In the genomic region with DNA sequence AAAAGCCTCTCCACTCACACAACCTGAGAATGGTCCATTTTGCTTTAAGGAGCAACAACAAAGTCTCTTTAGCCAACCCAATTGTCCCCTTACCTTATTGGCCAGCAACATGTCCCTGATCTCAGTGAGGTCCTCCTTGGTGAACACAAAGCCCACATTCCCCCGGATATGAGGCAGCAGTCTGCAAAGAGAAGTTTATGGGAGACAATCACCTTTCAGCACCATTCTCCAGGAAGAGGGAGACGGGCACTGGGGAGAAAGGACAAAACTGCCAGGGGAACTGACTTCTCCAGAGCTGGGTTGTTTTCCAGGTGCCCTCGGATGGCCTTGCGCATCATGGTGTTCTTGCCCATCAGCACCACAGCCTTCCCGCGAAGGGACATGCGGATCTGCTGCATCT, we compare ENCODE assay signal across 8 cellular contexts. TPM values are rescaled to one million over a fixed set of nuclear protein-coding genes. Genes with fewer than 3 reads are reported as not detected.
DNase-seq lines count a peak whose midpoint lies in the region; ATAC-seq and TF ChIP-seq lines count a peak whose summit lies in the region.

No MANE protein-coding gene starts in this region.

- H3K4me3 ChIP-seq in LNCaP clone FGC (ENCODE audit: low read depth, low read length) = peak overlapping the region; percentile 97
- H3K4me3 ChIP-seq in cardiac fibroblast (replicated peaks in 1 of 2; ENCODE audit: low read depth in 2 of 2, low read length in 2 of 2) = peak overlapping the region; percentile 91 to 97

- no peaks in the 10 kb centered on the region for H3K27me3 Mint-ChIP-seq in CD4-positive, alpha-beta T cell
- peaks cover 4% of the 10 kb centered on the region for H3K27me3 Mint-ChIP-seq in neural crest cell (ENCODE audit: low read depth)

- CTCF ChIA-PET in CD4-positive, alpha-beta T cell (lab: Charles Lee) = no interaction called here
- CTCF ChIA-PET in HEK293T (lab: Yijun Ruan, JAX) = no interaction called here

- no peak overlapping the region for H3K27ac ChIP-seq in CD4-positive, alpha-beta T cell (ENCODE audit: low read depth, low read length)

- POLR2A ChIA-PET in CD4-positive, alpha-beta T cell (lab: Charles Lee) = interaction anchor here (0.9 to 6.0 kb wide), 5 partner anchors 29 to 336 kb away, joined by 3 to 224 read pairs (median 76); a partner anchor contains a TSS
- POLR2A ChIA-PET in HEK293T (lab: Yijun Ruan, JAX) = interaction anchor here (2.7 to 4.6 kb wide), 4 partner anchors 12 to 65 kb away, joined by 14 to 185 read pairs (median 56); a partner anchor contains a TSS

- peak overlapping the region; percentile 99 for H3K4me3 Mint-ChIP-seq in CD4-positive, alpha-beta T cell
- peak overlapping the region; percentile 93 for H3K4me3 Mint-ChIP-seq in neural crest cell

- intact Hi-C loops in CD4-positive, alpha-beta T cell (cut with DNase I, micrococcal nuclease) = loop anchor here in 1 of 2 experiments (10.0 kb wide), 3 partner anchors 214 to 486 kb away; a partner anchor contains a TSS

- no peak for DNase-seq in CD4-positive, alpha-beta T cell
- DNase-seq in LNCaP clone FGC (ENCODE audit: low read depth) (no peak), cardiac fibroblast (ENCODE audit: low read depth in 2 of 2) (no peak), neural crest cell (ENCODE audit: low read depth, low spot score) (no peak), NCI-H2029 treated with DMSO at 0.1 percent for 48 hours (lab: John Stamatoyannopoulos, UW) (no peak), HEK293T (ENCODE audit: extremely low spot score) (no peak)

- H3K36me3 Mint-ChIP-seq in CD4-positive, alpha-beta T cell (ENCODE audit: low read depth) = peaks cover 58% of the 10 kb centered on the region
- H3K36me3 Mint-ChIP-seq in neural crest cell (ENCODE audit: low read depth) = peaks cover 38% of the 10 kb centered on the region

- no peaks in the 10 kb centered on the region for H3K9me3 Mint-ChIP-seq in CD4-positive, alpha-beta T cell
- no peaks in the 10 kb centered on the region for H3K9me3 Mint-ChIP-seq in neural crest cell

- no peaks in the 10 kb centered on the region for H3K27me3 ChIP-seq in CD4-positive, alpha-beta T cell (ENCODE audit: control insufficient read depth, insufficient read depth, low read length)

- H3K27ac Mint-ChIP-seq in CD4-positive, alpha-beta T cell = peak overlapping the region; percentile 91
- peak overlapping the region; percentile 91 for H3K27ac Mint-ChIP-seq in neural crest cell (ENCODE audit: unreplicated experiment)

- no peak for TF ChIP-seq CTCF in CD4-positive, alpha-beta T cell (IDR thresholded peaks at IDR 0.05)
- no peak for TF ChIP-seq CTCF in LNCaP clone FGC (IDR thresholded peaks at IDR 0.05; ENCODE audit: control insufficient read depth, extremely low read depth, insufficient read depth)
- no peak for TF ChIP-seq CTCF in cardiac fibroblast (IDR thresholded peaks at IDR 0.05; ENCODE audit: low read depth, low read length)
- TF ChIP-seq CTCF in neural crest cell (conservative IDR thresholded peaks at IDR 0.05) = no peak

- peaks cover 55% of the 10 kb centered on the region for H3K4me1 Mint-ChIP-seq in CD4-positive, alpha-beta T cell (ENCODE audit: low read depth)
- peaks cover 54% of the 10 kb centered on the region for H3K4me1 Mint-ChIP-seq in neural crest cell

- ATAC-seq in CD4-positive, alpha-beta T cell (ENCODE audit: poor library complexity) = no peak
- ATAC-seq in HG03095 (IDR thresholded peaks at IDR 0.05; ENCODE audit: unreplicated experiment) (no peak), GM21825 (IDR thresholded peaks at IDR 0.05; ENCODE audit: unreplicated experiment) (no peak)

- H3K9me3 ChIP-seq in CD4-positive, alpha-beta T cell (ENCODE audit: control insufficient read depth, low read length) = no peaks in the 10 kb centered on the region

TF ChIP-seq in HEK293T, 16 proteins besides CTCF, POLR2A, EP300 and RAD21:
- no peak for TF ChIP-seq HDGF (IDR thresholded peaks at IDR 0.05; ENCODE audit: borderline replicate concordance)
TF ChIP-seq in HEK293T: peak in this region for 0.

RNA-seq across cellular contexts. Expression of a gene that starts 1.9 kb away (rescaled TPM):
- 1,000 to 10,000 TPM; 1,997 to 2,075 TPM for total RNA-seq in CD4-positive, alpha-beta T cell
- total RNA-seq in neural crest cell = 2,997 and 3,023 TPM in 2 replicates

RNA-seq across cellular contexts. Expression of a gene that starts 4.5 kb away (rescaled TPM):
- total RNA-seq in CD4-positive, alpha-beta T cell = 100 to 1,000 TPM; 121 to 128 TPM
- 108 and 114 TPM in 2 replicates for total RNA-seq in neural crest cell
